In the genomic region with DNA sequence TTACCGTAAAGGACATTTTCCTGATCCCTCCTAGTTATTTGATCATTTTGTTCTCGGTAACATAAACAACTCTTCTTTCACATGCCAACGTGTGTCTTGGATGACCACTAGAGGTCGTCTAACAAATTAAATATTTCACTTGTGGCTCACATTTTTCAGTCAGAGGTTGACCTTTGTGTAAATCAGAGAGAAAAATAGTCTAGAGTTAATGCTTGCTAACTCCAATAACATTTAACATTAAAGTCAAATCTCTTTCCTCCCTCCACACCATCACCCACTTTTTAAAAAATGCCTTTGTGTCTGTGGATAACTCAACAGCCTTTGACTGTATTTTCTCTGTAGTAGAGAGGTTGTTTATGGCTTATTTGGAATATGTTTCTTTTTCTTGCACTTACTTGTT, we compare ENCODE assay signal across 8 cellular contexts.
DNase-seq lines count a peak whose midpoint lies in the region; ATAC-seq and TF ChIP-seq lines count a peak whose summit lies in the region.

No MANE protein-coding gene starts in this region.

- H3K36me3 ChIP-seq in CD4-positive, CD25-positive, alpha-beta regulatory T cell (ENCODE audit: control insufficient read depth, insufficient read depth, low read length) = no peaks in the 10 kb centered on the region
- H3K36me3 ChIP-seq in OCI-LY3 (replicated peaks; ENCODE audit: low read depth, low read length) = no peaks in the 10 kb centered on the region
- no peaks in the 10 kb centered on the region for H3K36me3 ChIP-seq in mesendoderm (ENCODE audit: control insufficient read depth, insufficient read depth, low read length)

- no peak overlapping the region for H2BK5ac ChIP-seq in mesendoderm (ENCODE audit: low read length)

- H2AFZ ChIP-seq in OCI-LY3 (ENCODE audit: low read depth, low read length) = no peak overlapping the region

- H3K23ac ChIP-seq in mesendoderm (ENCODE audit: low read length) = no peak overlapping the region

- H3K27me3 Mint-ChIP-seq in CD4-positive, CD25-positive, alpha-beta regulatory T cell = no peaks in the 10 kb centered on the region

- H3K56ac ChIP-seq in mesendoderm (ENCODE audit: low read length) = no peak overlapping the region

- H3K9ac ChIP-seq in OCI-LY3 (ENCODE audit: low read length) (no peak overlapping the region), mesendoderm (ENCODE audit: low read length) (no peak overlapping the region)

- H2BK15ac ChIP-seq in mesendoderm (replicated peaks; ENCODE audit: low read depth) = no peak overlapping the region

- H3K4me1 Mint-ChIP-seq in CD4-positive, CD25-positive, alpha-beta regulatory T cell = peaks cover 16 to 32% (median 27%) of the 10 kb centered on the region in 4 donors

- TF ChIP-seq CTCF in OCI-LY3 (IDR thresholded peaks at IDR 0.05; ENCODE audit: low read depth, low read length) (peak; percentile 98), coronary artery (IDR thresholded peaks at IDR 0.05) (peak; percentile 41)

- H4K8ac ChIP-seq in mesendoderm (ENCODE audit: low read depth, low read length) = no peak overlapping the region

- no peak overlapping the region for H2BK120ac ChIP-seq in mesendoderm (ENCODE audit: low read depth, low read length)

- H4K20me1 ChIP-seq in OCI-LY3 (ENCODE audit: insufficient read depth, low read length) = no peaks in the 10 kb centered on the region

- no peak overlapping the region for H2AK5ac ChIP-seq in mesendoderm (ENCODE audit: low read length)

- peaks cover 14% of the 10 kb centered on the region for H3K4me1 ChIP-seq in CD4-positive, CD25-positive, alpha-beta regulatory T cell (ENCODE audit: control insufficient read depth, insufficient read depth, low read length, poor library complexity, severe bottlenecking)
- H3K4me1 ChIP-seq in OCI-LY3 (ENCODE audit: low read length) (peaks cover 12% of the 10 kb centered on the region), mesendoderm (ENCODE audit: control insufficient read depth, low read depth, low read length) (no peaks in the 10 kb centered on the region)

- H3K36me3 Mint-ChIP-seq in CD4-positive, CD25-positive, alpha-beta regulatory T cell = no peaks in the 10 kb centered on the region

- no CpG with 5 or more reads among the region's 4 CpGs for WGBS in mesendoderm (ENCODE audit: extremely low coverage, insufficient coverage, low lambda C conversion rate)

- H3K27ac Mint-ChIP-seq in CD4-positive, CD25-positive, alpha-beta regulatory T cell = peak overlapping the region in 2 of 3 donors; percentile 52 to 70

- H3K4me3 Mint-ChIP-seq in CD4-positive, CD25-positive, alpha-beta regulatory T cell = no peak overlapping the region

- H3K4ac ChIP-seq in mesendoderm (ENCODE audit: low read depth, low read length) = no peak overlapping the region

- H3K4me3 ChIP-seq in CD4-positive, CD25-positive, alpha-beta regulatory T cell (ENCODE audit: low read depth, low read length) = peak overlapping the region; percentile 12
- no peak overlapping the region for H3K4me3 ChIP-seq in OCI-LY3 (ENCODE audit: low read length)
- H3K4me3 ChIP-seq in coronary artery = no peak overlapping the region
- H3K4me3 ChIP-seq in mesendoderm (ENCODE audit: low read length) = no peak overlapping the region

- no peak overlapping the region for H4K5ac ChIP-seq in mesendoderm (ENCODE audit: low read length)

- H3K27me3 ChIP-seq in CD4-positive, CD25-positive, alpha-beta regulatory T cell (ENCODE audit: control insufficient read depth, insufficient read depth, low read length) = no peaks in the 10 kb centered on the region
- H3K27me3 ChIP-seq in OCI-LY3 (ENCODE audit: low read depth, low read length) = no peaks in the 10 kb centered on the region
- no peaks in the 10 kb centered on the region for H3K27me3 ChIP-seq in mesendoderm (ENCODE audit: insufficient read depth, low read length, poor library complexity)

- no peak overlapping the region for H3K27ac ChIP-seq in CD4-positive, CD25-positive, alpha-beta regulatory T cell (ENCODE audit: insufficient read depth, low read length, poor library complexity, severe bottlenecking)
- no peak overlapping the region for H3K27ac ChIP-seq in OCI-LY3 (ENCODE audit: low read length)
- peak overlapping the region in 1 of 2 donors; percentile 36 for H3K27ac ChIP-seq in coronary artery
- H3K27ac ChIP-seq in mesendoderm (ENCODE audit: low read depth, low read length) = no peak overlapping the region

- peaks cover 0 to 1% (median 0%) of the 10 kb centered on the region in 7 donors for H3K9me3 Mint-ChIP-seq in CD4-positive, CD25-positive, alpha-beta regulatory T cell

- DNase-seq in CD4-positive, CD25-positive, alpha-beta regulatory T cell = peak in 2 of 3 donors; percentile 62 to 73
- DNase-seq in coronary artery (ENCODE audit: low spot score) (no peak), mesendoderm (peak; percentile 51)
- no peak for DNase-seq in stimulated activated CD4-positive, alpha-beta T cell treated with anti-CD3 and anti-CD28 coated beads, Interleukin-4, amount 100 ng/mL, for 1 hour

- H3K79me2 ChIP-seq in OCI-LY3 (ENCODE audit: low read length) (no peaks in the 10 kb centered on the region), mesendoderm (ENCODE audit: control insufficient read depth, insufficient read depth, low read length) (no peaks in the 10 kb centered on the region)

- H3K79me1 ChIP-seq in mesendoderm (ENCODE audit: low read length) = no peaks in the 10 kb centered on the region

- 0 out of 2 replicates have a peak overlapping the region, but pooled peaks have one; percentile 21 for H3K4me2 ChIP-seq in OCI-LY3 (ENCODE audit: low read length)
- H3K4me2 ChIP-seq in mesendoderm (ENCODE audit: low read length) = no peak overlapping the region

- no peak overlapping the region for H3K18ac ChIP-seq in mesendoderm (ENCODE audit: low read length)

- H3K9me3 ChIP-seq in CD4-positive, CD25-positive, alpha-beta regulatory T cell (ENCODE audit: control insufficient read depth in 2 of 2, low read length in 2 of 2) = no peaks in the 10 kb centered on the region
- H3K9me3 ChIP-seq in OCI-LY3 (ENCODE audit: insufficient read depth, low read length) = no peaks in the 10 kb centered on the region

- ATAC-seq in CD4-positive, CD25-positive, alpha-beta regulatory T cell (ENCODE audit: low read depth in 2 of 2) = peak; percentile 54 to 62
- peak; percentile 80 for ATAC-seq in GM18868 (IDR thresholded peaks at IDR 0.05; ENCODE audit: unreplicated experiment)
- peak; percentile 79 for ATAC-seq in HG03354 (IDR thresholded peaks at IDR 0.05; ENCODE audit: poor library complexity, severe bottlenecking, unreplicated experiment)
- ATAC-seq in GM18519 (IDR thresholded peaks at IDR 0.05; ENCODE audit: low FRiP score, unreplicated experiment) = no peak

Comparison
In these comparisons a context has a peak if more than half of its experiments do, and no peak if none do; other contexts are left out.
1. DNase-seq: peak in CD4-positive, CD25-positive, alpha-beta regulatory T cell (2 of 3) and mesendoderm (single experiment); none in coronary artery (single experiment) and stimulated activated CD4-positive, alpha-beta T cell treated with anti-CD3 and anti-CD28 coated beads, Interleukin-4, amount 100 ng/mL, for 1 hour (single experiment).